In genomic region chr2:186484062-186484735, GRCh38 we compare ENCODE assay signal across 12 cellular contexts. TPM values are rescaled to one million over a fixed set of nuclear protein-coding genes. Genes with fewer than 3 reads are reported as not detected.
DNase-seq lines count a peak whose midpoint lies in the region; ATAC-seq and TF ChIP-seq lines count a peak whose summit lies in the region.
"Had no signal": no experiment of that assay in that cellular context is flagged by ENCODE, and none has a peak within 500 bp of the region (broad histone marks: within the 10 kb centered on the region; RNA-seq: fewer than 3 reads in every experiment).

No MANE protein-coding gene starts in this region.

- H3K27ac Mint-ChIP-seq in activated naive CD8-positive, alpha-beta T cell treated with anti-CD3 and anti-CD28 coated beads, Interleukin-2, amount 10 ng/mL, durations not matched to agents 7 days and 5 days = peak overlapping the region; percentile 55

- H3K4me2 ChIP-seq in Karpas-422 (ENCODE audit: low read depth, low read length, poor library complexity, severe bottlenecking) = peak overlapping the region; percentile 71

- H4K20me1 ChIP-seq in Karpas-422 (ENCODE audit: insufficient read depth, low read depth, low read length) = peaks cover 24% of the 10 kb centered on the region

- intact Hi-C loops in lower lobe of right lung (cut with DNase I) = no loop called here

- H3K27me3 Mint-ChIP-seq in activated naive CD8-positive, alpha-beta T cell treated with anti-CD3 and anti-CD28 coated beads, Interleukin-2, amount 10 ng/mL, durations not matched to agents 7 days and 5 days = no peaks in the 10 kb centered on the region

- H3K9me3 ChIP-seq in Karpas-422 (ENCODE audit: low read length) (no peaks in the 10 kb centered on the region), neuron (ENCODE audit: low read length) (no peaks in the 10 kb centered on the region), lower lobe of right lung (no peaks in the 10 kb centered on the region)

- H3K27me3 ChIP-seq in Karpas-422 (ENCODE audit: low read length) = no peaks in the 10 kb centered on the region
- no peaks in the 10 kb centered on the region for H3K27me3 ChIP-seq in neuron (ENCODE audit: insufficient read depth, low read length)
- H3K27me3 ChIP-seq in lower lobe of right lung (ENCODE audit: low read depth) = no peaks in the 10 kb centered on the region

- peaks cover 33% of the 10 kb centered on the region for H3K4me1 ChIP-seq in Karpas-422 (ENCODE audit: low read length)
- H3K4me1 ChIP-seq in neuron (ENCODE audit: insufficient read depth, low read length) = peaks cover 20% of the 10 kb centered on the region
- H3K4me1 ChIP-seq in lower lobe of right lung = peaks cover 32% of the 10 kb centered on the region

- no peak for TF ChIP-seq CTCF in lower lobe of right lung (IDR thresholded peaks at IDR 0.05)

- H3K9me2 ChIP-seq in Karpas-422 (replicated peaks; ENCODE audit: insufficient read depth, low read length) = no peaks in the 10 kb centered on the region

- POLR2A ChIA-PET in activated naive CD8-positive, alpha-beta T cell treated with anti-CD3 and anti-CD28 coated beads, Interleukin-2, amount 10 ng/mL, durations not matched to agents 7 days and 5 days (lab: Charles Lee) = no interaction called here

- peak overlapping the region; percentile 87 for H3K4me3 ChIP-seq in Karpas-422 (ENCODE audit: low read length)
- H3K4me3 ChIP-seq in neuron (ENCODE audit: low read length) = peak overlapping the region; percentile 91
- no peak overlapping the region for H3K4me3 ChIP-seq in lower lobe of right lung

- peaks cover 40% of the 10 kb centered on the region for H3K79me2 ChIP-seq in Karpas-422 (ENCODE audit: low read length)

- no peak for ATAC-seq in activated naive CD8-positive, alpha-beta T cell treated with anti-CD3 and anti-CD28 coated beads, Interleukin-2, amount 10 ng/mL, durations not matched to agents 7 days and 5 days (ENCODE audit: low read depth)
- ATAC-seq in lower lobe of right lung (no peak), HG03139 (IDR thresholded peaks at IDR 0.05; ENCODE audit: unreplicated experiment) (no peak)

- no peak overlapping the region for H3K27ac ChIP-seq in Karpas-422 (ENCODE audit: low read length)
- H3K27ac ChIP-seq in lower lobe of right lung = no peak overlapping the region

- H3K4me1 Mint-ChIP-seq in activated naive CD8-positive, alpha-beta T cell treated with anti-CD3 and anti-CD28 coated beads, Interleukin-2, amount 10 ng/mL, durations not matched to agents 7 days and 5 days = peaks cover 29% of the 10 kb centered on the region

- peaks cover 14% of the 10 kb centered on the region for H3K36me3 Mint-ChIP-seq in activated naive CD8-positive, alpha-beta T cell treated with anti-CD3 and anti-CD28 coated beads, Interleukin-2, amount 10 ng/mL, durations not matched to agents 7 days and 5 days

- H2AFZ ChIP-seq in Karpas-422 (ENCODE audit: low read length) (peak overlapping the region; percentile 23; the same call in 1 of the 2 replicates), neuron (ENCODE audit: low read depth, low read length) (no peak overlapping the region)

- DNase-seq in SIG-M5 treated with dmso at 0.1 percent for 504 hours (lab: John Stamatoyannopoulos, UW; ENCODE audit: unreplicated experiment) = peak; percentile 70
- no peak for DNase-seq in SIG-M5 (lab: John Stamatoyannopoulos, UW)
- DNase-seq in Karpas-422 = no peak
- no peak for DNase-seq in activated naive CD8-positive, alpha-beta T cell treated with anti-CD3 and anti-CD28 coated beads, Interleukin-2, amount 10 ng/mL, durations not matched to agents 7 days and 5 days
- DNase-seq in COLO829 (ENCODE audit: low spot score) = no peak
- DNase-seq in lower lobe of right lung = no peak
- DNase-seq: 8988T, midbrain, NCI-H1092 treated with DMSO at 0.1 percent for 48 hours, SHP77 treated with DMSO at 0.1 percent for 48 hours had no signal

- H3K9ac ChIP-seq in Karpas-422 (ENCODE audit: low read length) = peak overlapping the region; percentile 87; the same call in 1 of the 2 replicates

- no peaks in the 10 kb centered on the region for H3K9me3 Mint-ChIP-seq in activated naive CD8-positive, alpha-beta T cell treated with anti-CD3 and anti-CD28 coated beads, Interleukin-2, amount 10 ng/mL, durations not matched to agents 7 days and 5 days

- 0 out of 2 replicates have a peak, but pooled peaks cover 3% of the 10 kb centered on the region for H3K36me3 ChIP-seq in Karpas-422 (ENCODE audit: insufficient read depth, low read length)
- no peaks in the 10 kb centered on the region for H3K36me3 ChIP-seq in neuron (ENCODE audit: insufficient read depth, low read length)
- H3K36me3 ChIP-seq in lower lobe of right lung = no peaks in the 10 kb centered on the region

- H3K4me3 Mint-ChIP-seq in activated naive CD8-positive, alpha-beta T cell treated with anti-CD3 and anti-CD28 coated beads, Interleukin-2, amount 10 ng/mL, durations not matched to agents 7 days and 5 days = peak overlapping the region; percentile 97

RNA-seq across cellular contexts. Expression of gene ZC3H15, which starts 1.9 kb away (rescaled TPM):
- 58.9 and 66.5 TPM in 2 replicates for total RNA-seq in Karpas-422 (2014; rRNA removed; shearing (Covaris generic); ENCODE audit: low replicate concordance)
- total RNA-seq in activated naive CD8-positive, alpha-beta T cell treated with anti-CD3 and anti-CD28 coated beads, Interleukin-2, amount 10 ng/mL, durations not matched to agents 7 days and 5 days = 10 to 100 TPM; 58.7 to 64.7 TPM
- 44.2 TPM for total RNA-seq in lower lobe of right lung
